In genomic region chr19:44758596-44758995, GRCh38 we compare ENCODE assay signal across 2 cellular contexts.
TF ChIP-seq lines count a peak whose summit lies in the region.

No MANE protein-coding gene starts in this region.

TF ChIP-seq in IMR-90, 13 proteins besides CTCF, POLR2A, EP300 and RAD21:
- no peak for TF ChIP-seq FOS (IDR thresholded peaks at IDR 0.05; ENCODE audit: low read depth, low read length)
- TF ChIP-seq CEBPB (IDR thresholded peaks at IDR 0.05; ENCODE audit: low read depth, low read length) = no peak
- TF ChIP-seq RCOR1 (IDR thresholded peaks at IDR 0.05; ENCODE audit: insufficient replicate concordance, low read length) = no peak
- no peak for TF ChIP-seq SMC3 (IDR thresholded peaks at IDR 0.05; ENCODE audit: low read depth, low read length)
- TF ChIP-seq MAZ (IDR thresholded peaks at IDR 0.05; ENCODE audit: borderline replicate concordance, low read depth, low read length) = no peak
- TF ChIP-seq USF2 (IDR thresholded peaks at IDR 0.05; ENCODE audit: low read depth, low read length) = no peak
- TF ChIP-seq MAFK (IDR thresholded peaks at IDR 0.05; ENCODE audit: low read depth, low read length) = no peak
- TF ChIP-seq RFX5 (IDR thresholded peaks at IDR 0.05; ENCODE audit: low read depth, low read length) = no peak
- TF ChIP-seq BHLHE40 (IDR thresholded peaks at IDR 0.05; ENCODE audit: low read depth, low read length) = no peak
- no peak for TF ChIP-seq MXI1 (IDR thresholded peaks at IDR 0.05; ENCODE audit: borderline replicate concordance, low read depth, low read length)
- no peak for TF ChIP-seq NFE2L2 (IDR thresholded peaks at IDR 0.05; ENCODE audit: low read depth, low read length)
- TF ChIP-seq CHD1 (IDR thresholded peaks at IDR 0.05; ENCODE audit: low read depth, low read length) = no peak
- TF ChIP-seq ELK1 (IDR thresholded peaks at IDR 0.05; ENCODE audit: borderline replicate concordance, low read depth, low read length) = no peak

TF ChIP-seq in neural cell, 6 proteins besides CTCF, POLR2A, EP300 and RAD21:
- TF ChIP-seq EZH2 (IDR thresholded peaks at IDR 0.05; ENCODE audit: borderline replicate concordance, insufficient read depth, low read length, poor library complexity, severe bottlenecking) (no peak), TAF1 (IDR thresholded peaks at IDR 0.05; ENCODE audit: low read depth) (no peak), POLR2AphosphoS5 (IDR thresholded peaks at IDR 0.05) (no peak), SMC3 (conservative IDR thresholded peaks at IDR 0.05; ENCODE audit: poor library complexity) (no peak), REST (IDR thresholded peaks at IDR 0.05; ENCODE audit: borderline replicate concordance) (no peak), MXI1 (conservative IDR thresholded peaks at IDR 0.05; ENCODE audit: poor library complexity, severe bottlenecking) (no peak)
